Comparison of ENCODE assay signal across 31 cellular contexts in the genomic region with DNA sequence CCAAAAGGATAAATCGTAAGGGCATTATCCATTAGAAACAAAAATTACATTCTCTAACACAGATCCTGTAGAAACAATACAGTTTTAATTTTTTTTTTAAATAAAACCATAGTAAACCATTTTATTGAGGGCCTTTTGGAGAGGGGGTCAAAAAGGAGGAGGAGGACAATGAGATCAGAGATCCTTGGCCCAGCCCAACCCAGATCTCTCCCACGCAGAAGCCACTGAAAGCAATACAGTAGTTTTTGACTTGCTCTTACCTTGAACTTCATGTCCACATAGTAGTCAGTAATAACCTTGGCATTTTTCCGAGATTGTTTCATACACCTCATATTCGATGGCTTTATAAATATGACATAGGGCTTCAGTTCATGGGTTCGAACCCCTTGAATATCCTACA. TPM values are rescaled to one million over a fixed set of nuclear protein-coding genes. Genes with fewer than 3 reads are reported as not detected.
"Had no signal": no experiment of that assay in that cellular context is flagged by ENCODE, and none has a peak within 500 bp of the region (broad histone marks: within the 10 kb centered on the region; RNA-seq: fewer than 3 reads in every experiment).

No MANE protein-coding gene starts in this region.

- H3K4me1 ChIP-seq: breast epithelium had no signal

- H3K36me3 ChIP-seq: brain microvascular endothelial cell, breast epithelium, WERI-Rb-1 had no signal

- H3K9me3 ChIP-seq: body of pancreas, breast epithelium had no signal

- H3K4me3 ChIP-seq: body of pancreas, breast epithelium had no signal

- DNase-seq: activated CD4-positive, alpha-beta memory T cell treated with anti-CD3 and anti-CD28 coated beads, Interleukin-2, amount 10 ng/mL, durations not matched to agents 7 days and 5 days; activated CD4-positive, alpha-beta T cell treated with anti-CD3 and anti-CD28 coated beads for 1 hour; activated CD4-positive, alpha-beta T cell treated with anti-CD3 and anti-CD28 coated beads for 36 hours; activated CD4-positive, alpha-beta T cell treated with anti-CD3 and anti-CD28 coated beads for 48 hours; activated CD4-positive, alpha-beta T cell treated with anti-CD3 and anti-CD28 coated beads, Interleukin-2, amount 10 ng/mL, durations not matched to agents 7 days and 5 days; activated CD4-positive, alpha-beta T cell treated with anti-CD3 and anti-CD28 coated beads, Interleukin-2, amount 50 U/mL, for 48 hours; activated CD4-positive, CD25-positive, alpha-beta regulatory T cell; activated CD8-positive, alpha-beta memory T cell treated with anti-CD3 and anti-CD28 coated beads for 24 hours; activated CD8-positive, alpha-beta memory T cell treated with anti-CD3 and anti-CD28 coated beads, Interleukin-2, amount 10 ng/mL, durations not matched to agents 7 days and 5 days; activated CD8-positive, alpha-beta memory T cell treated with anti-CD3 and anti-CD28 coated beads, Interleukin-2, amount 50 U/mL, for 48 hours; activated CD8-positive, alpha-beta T cell treated with anti-CD3 and anti-CD28 coated beads, Interleukin-2, amount 10 ng/mL, durations not matched to agents 7 days and 5 days; activated effector memory CD4-positive, alpha-beta T cell treated with Interleukin-2 at 50 U/mL for 16 hours; activated gamma-delta T cell; activated naive CD4-positive, alpha-beta T cell treated with anti-CD3 and anti-CD28 coated beads, Interleukin-2, amount 10 ng/mL, durations not matched to agents 7 days and 5 days; activated naive CD4-positive, alpha-beta T cell treated with Interleukin-2 at 50 U/mL for 16 hours; activated naive CD8-positive, alpha-beta T cell treated with anti-CD3 and anti-CD28 coated beads, Interleukin-2, amount 10 ng/mL, durations not matched to agents 7 days and 5 days; activated naive CD8-positive, alpha-beta T cell treated with anti-CD3 and anti-CD28 coated beads, Interleukin-2, amount 50 U/mL, for 24 hours; activated T-cell treated with anti-CD3 and anti-CD28 coated beads, Interleukin-2, amount 50 U/mL, for 24 hours; activated T-cell treated with anti-CD3 and anti-CD28 coated beads, Interleukin-2, amount 50 U/mL, for 48 hours; amniotic stem cell; aorta; body of pancreas; brain microvascular endothelial cell; central memory CD4-positive, alpha-beta T cell; T-helper 2 cell; T-helper 9 cell; WERI-Rb-1 had no signal

- H3K27ac ChIP-seq: body of pancreas, brain microvascular endothelial cell, breast epithelium, WERI-Rb-1 had no signal

- H3K27me3 ChIP-seq: body of pancreas, brain microvascular endothelial cell, breast epithelium had no signal

RNA-seq across cellular contexts. Expression of a gene that starts 51.0 kb away (rescaled TPM):
- total RNA-seq: activated CD4-positive, alpha-beta memory T cell treated with anti-CD3 and anti-CD28 coated beads, Interleukin-2, amount 10 ng/mL, durations not matched to agents 7 days and 5 days; activated CD4-positive, alpha-beta T cell treated with anti-CD3 and anti-CD28 coated beads for 36 hours; activated CD4-positive, alpha-beta T cell treated with anti-CD3 and anti-CD28 coated beads, Interleukin-2, amount 10 ng/mL, durations not matched to agents 7 days and 5 days; activated CD8-positive, alpha-beta memory T cell treated with anti-CD3 and anti-CD28 coated beads, Interleukin-2, amount 10 ng/mL, durations not matched to agents 7 days and 5 days; activated CD8-positive, alpha-beta T cell treated with anti-CD3 and anti-CD28 coated beads, Interleukin-2, amount 10 ng/mL, durations not matched to agents 7 days and 5 days; activated naive CD8-positive, alpha-beta T cell treated with anti-CD3 and anti-CD28 coated beads, Interleukin-2, amount 10 ng/mL, durations not matched to agents 7 days and 5 days; activated T-helper 2 cell treated with anti-CD3 and anti-CD28 coated beads, Interferon-gamma antibody, Interleukin-2, Interleukin-4, amounts not matched to agents 10 μg/mL and 5 μg/mL and 100 μg/mL, durations not matched to agents 14 hours and 24 hours and 36 hours; body of pancreas; cardiac septum; WTC11 had no signal
- polyA plus RNA-seq: aorta had no signal
